ENCODE assay signal across 9 cellular contexts in the genomic region with DNA sequence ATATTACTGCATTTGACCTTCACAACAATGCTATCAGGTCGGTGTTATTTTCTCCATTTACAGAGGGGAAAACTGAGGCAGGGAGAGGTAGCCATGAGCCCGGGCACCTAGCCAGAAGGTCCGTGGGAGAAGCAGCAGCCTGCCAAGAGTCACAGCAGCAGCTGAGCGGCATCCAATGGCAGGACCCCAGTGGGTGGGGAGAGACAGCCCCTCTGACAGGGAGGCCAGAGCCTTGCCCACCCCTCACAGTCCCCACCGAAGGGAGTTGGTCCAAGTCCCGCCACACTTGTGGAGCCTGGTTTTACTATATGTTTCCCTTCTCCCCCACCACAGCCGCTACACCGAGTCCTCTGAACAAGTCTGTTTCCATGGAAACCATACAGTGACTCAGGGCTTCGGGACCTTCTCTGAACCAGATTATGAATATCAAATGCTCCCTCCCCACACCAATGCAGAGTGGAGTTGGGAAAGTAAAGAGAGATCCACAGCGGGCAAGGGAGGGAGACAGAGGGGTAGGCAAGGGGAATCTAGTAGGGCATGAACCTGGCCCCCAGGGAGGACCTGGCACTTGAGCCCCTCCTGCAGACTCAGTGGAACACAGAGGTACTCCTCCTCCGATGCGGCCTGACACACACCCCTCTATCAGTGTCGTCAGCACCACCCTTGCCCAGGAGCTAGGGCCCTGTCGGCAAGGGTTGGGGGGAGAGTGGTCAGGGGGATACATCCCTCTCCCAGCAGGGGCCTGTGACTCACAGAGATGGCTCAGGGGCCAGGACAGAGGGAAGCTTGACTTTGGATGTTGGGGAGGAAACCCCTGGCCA. TPM values are rescaled to one million over a fixed set of nuclear protein-coding genes. Genes with fewer than 3 reads are reported as not detected.
DNase-seq lines count a peak whose midpoint lies in the region; ATAC-seq, FAIRE-seq and TF ChIP-seq lines count a peak whose summit lies in the region.
"Had no signal": no experiment of that assay in that cellular context is flagged by ENCODE, and none has a peak within 500 bp of the region (broad histone marks: within the 10 kb centered on the region; RNA-seq: fewer than 3 reads in every experiment).

No MANE protein-coding gene starts in this region.

- DNase-seq in SIG-M5 treated with dmso at 0.1 percent for 504 hours (lab: John Stamatoyannopoulos, UW; ENCODE audit: unreplicated experiment) (peak; percentile 15), SIG-M5 (lab: John Stamatoyannopoulos, UW) (no peak), NCI-H524 (lab: John Stamatoyannopoulos, UW) (peak; percentile 39 to 77), endothelial cell of umbilical vein (ENCODE audit: low read depth, low spot score) (peak; percentile 84), smooth muscle cell (lab: John Stamatoyannopoulos, UW; ENCODE audit: unreplicated experiment) (peak; percentile 30), NCI-H128 (lab: John Stamatoyannopoulos, UW; ENCODE audit: unreplicated experiment) (no peak)

- 29% methylated on average over 14 of the region's 14 CpGs for WGBS in smooth muscle cell (ENCODE audit: low lambda C conversion rate)

- no peaks in the 10 kb centered on the region for H3K9me1 ChIP-seq in endothelial cell of umbilical vein (replicated peaks; ENCODE audit: control insufficient read depth, extremely low read depth, insufficient read depth, low read length)

- H2AFZ ChIP-seq in endothelial cell of umbilical vein (ENCODE audit: low read depth, low read length) = no peak overlapping the region
- no peak overlapping the region for H2AFZ ChIP-seq in smooth muscle cell (ENCODE audit: low read depth)

- H3K4me3 ChIP-seq in endothelial cell of umbilical vein (replicated peaks in 1 of 3; ENCODE audit: insufficient read depth in 1 of 3, low read depth in 1 of 3, low read length in 3 of 3) (peak overlapping the region in 1 of 3 experiments; percentile 2), smooth muscle cell (no peak overlapping the region)

- TF ChIP-seq POLR2A in endothelial cell of umbilical vein (IDR thresholded peaks at IDR 0.05; ENCODE audit: low read depth, low read length) = no peak

- intact Hi-C loops in endothelial cell of umbilical vein (cut with micrococcal nuclease) = loop anchor here (5.0 to 10.0 kb wide), 2 partner anchors 139 to 708 kb away; partner anchors contain the start of gene TP53I11

- POLR2A ChIA-PET in endothelial cell of umbilical vein (lab: Charles Lee) = no interaction called here

- no peaks in the 10 kb centered on the region for H3K36me3 ChIP-seq in endothelial cell of umbilical vein (ENCODE audit: control insufficient read depth in 2 of 2, extremely low read depth in 1 of 2, insufficient read depth in 2 of 2, low read length in 2 of 2)
- H3K36me3 ChIP-seq in smooth muscle cell (ENCODE audit: low read depth) = no peaks in the 10 kb centered on the region

- ATAC-seq in GM19463 (IDR thresholded peaks at IDR 0.05; ENCODE audit: unreplicated experiment) = no peak
- no peak for ATAC-seq in GM18498 (IDR thresholded peaks at IDR 0.05; ENCODE audit: unreplicated experiment)
- ATAC-seq: Panc1 had no signal

- no peaks in the 10 kb centered on the region for H4K20me1 ChIP-seq in endothelial cell of umbilical vein (replicated peaks; ENCODE audit: control insufficient read depth, extremely low read depth, insufficient read depth, low read length)
- H4K20me1 ChIP-seq in smooth muscle cell (ENCODE audit: low read depth) = no peaks in the 10 kb centered on the region

- FAIRE-seq in endothelial cell of umbilical vein (lab: Jason Lieb, UNC) = peak; percentile 77

- TSS peak; percentile 7 for BruUV-seq in endothelial cell of umbilical vein (replicated peaks; lab: Mats Ljungman, UMichigan)

- peaks cover 2% of the 10 kb centered on the region for H3K79me2 ChIP-seq in endothelial cell of umbilical vein (ENCODE audit: control insufficient read depth, insufficient read depth, low read length)
- H3K79me2 ChIP-seq in smooth muscle cell (ENCODE audit: low read depth) = no peaks in the 10 kb centered on the region

- H3K9me3 ChIP-seq in endothelial cell of umbilical vein (replicated peaks; ENCODE audit: control insufficient read depth, insufficient read depth, low read length) = no peaks in the 10 kb centered on the region
- no peaks in the 10 kb centered on the region for H3K9me3 ChIP-seq in smooth muscle cell (replicated peaks; ENCODE audit: low read depth)

- CTCF ChIA-PET in endothelial cell of umbilical vein (lab: Charles Lee) = interaction anchor here (1.0 to 1.4 kb wide), 2 partner anchors 109 to 292 kb away, joined by 5 to 7 read pairs; no protein-coding TSS in a partner anchor

- H3K27ac ChIP-seq in endothelial cell of umbilical vein (ENCODE audit: insufficient read depth, low read depth, low read length) = peak overlapping the region; percentile 14
- peak overlapping the region; percentile 86 for H3K27ac ChIP-seq in smooth muscle cell (ENCODE audit: low read depth)

- H3K4me1 ChIP-seq in endothelial cell of umbilical vein (ENCODE audit: control insufficient read depth, extremely low read depth, insufficient read depth, low read length) (peaks cover 54% of the 10 kb centered on the region), smooth muscle cell (ENCODE audit: low read depth) (peaks cover 47% of the 10 kb centered on the region)

- TF ChIP-seq CTCF in endothelial cell of umbilical vein (IDR thresholded peaks at IDR 0.05; ENCODE audit: extremely low read depth in 1 of 2, insufficient read depth in 1 of 2, low read depth in 1 of 2, low read length in 2 of 2) (no peak), smooth muscle cell (IDR thresholded peaks at IDR 0.05; ENCODE audit: borderline replicate concordance, insufficient read depth, poor library complexity, severe bottlenecking) (no peak)

- H3K9ac ChIP-seq in endothelial cell of umbilical vein (replicated peaks; ENCODE audit: extremely low read depth, insufficient read depth, low read length) (peak overlapping the region; percentile 30), smooth muscle cell (ENCODE audit: low read depth) (peak overlapping the region; percentile 78)

- dilution Hi-C loops in endothelial cell of umbilical vein (cut with MboI; ENCODE audit: extremely low pct_ligation_motif_present, low sequenced_read_pairs) = no loop called here

- H3K27me3 ChIP-seq in endothelial cell of umbilical vein (ENCODE audit: control insufficient read depth in 2 of 2, insufficient read depth in 2 of 2, low read length in 2 of 2) (peaks cover 0 to 8% of the 10 kb centered on the region in 2 experiments), smooth muscle cell (ENCODE audit: low read depth) (peaks cover 4% of the 10 kb centered on the region)

- H3K4me2 ChIP-seq in endothelial cell of umbilical vein (ENCODE audit: insufficient read depth, low read length) (peak overlapping the region; percentile 13), smooth muscle cell (peak overlapping the region; percentile 100)

- peaks cover 2% of the 10 kb centered on the region for H3F3A ChIP-seq in smooth muscle cell (ENCODE audit: low read depth)

TF ChIP-seq in endothelial cell of umbilical vein, 7 proteins besides CTCF, POLR2A, EP300 and RAD21:
- TF ChIP-seq JUN (IDR thresholded peaks at IDR 0.05; ENCODE audit: borderline replicate concordance, insufficient read depth, insufficient read length, low read depth) (peak; percentile 28), POLR2AphosphoS5 (IDR thresholded peaks at IDR 0.05; ENCODE audit: insufficient read depth, low read depth, low read length) (no peak), GATA2 (IDR thresholded peaks at IDR 0.05; ENCODE audit: insufficient read depth, insufficient read length, low read depth, low read length) (no peak), EZH2 (IDR thresholded peaks at IDR 0.05; ENCODE audit: borderline replicate concordance, low read depth, low read length, severe bottlenecking) (no peak), MYC (IDR thresholded peaks at IDR 0.05; ENCODE audit: low read depth, low read length) (no peak), FOS (IDR thresholded peaks at IDR 0.05; ENCODE audit: borderline replicate concordance, insufficient read depth, low read length) (peak; percentile 21)
- TF ChIP-seq, protein P1, sequence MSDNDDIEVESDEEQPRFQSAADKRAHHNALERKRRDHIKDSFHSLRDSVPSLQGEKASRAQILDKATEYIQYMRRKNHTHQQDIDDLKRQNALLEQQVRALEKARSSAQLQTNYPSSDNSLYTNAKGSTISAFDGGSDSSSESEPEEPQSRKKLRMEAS (IDR thresholded peaks at IDR 0.05; ENCODE audit: insufficient read depth, insufficient read length) = no peak
TF ChIP-seq in endothelial cell of umbilical vein: peak in this region for 2.

RNA-seq across cellular contexts. Expression of gene CHST1, which starts 2.5 kb away (rescaled TPM):
- total RNA-seq in endothelial cell of umbilical vein = 40.5 and 71.2 TPM in 2 replicates
- 12.6 and 18.6 TPM in 2 replicates for polyA plus RNA-seq in endothelial cell of umbilical vein
- polyA plus RNA-seq in endothelial cell of umbilical vein (2011; cell fraction: cytosol; rRNA removed) = 8.2 and 10.2 TPM in 2 replicates
- polyA plus RNA-seq in endothelial cell of umbilical vein (2011; cell fraction: nucleus; rRNA removed) = 17.9 and 20.0 TPM in 2 replicates
- polyA plus RNA-seq in endothelial cell of umbilical vein (2012) = 7.7 and 12.9 TPM in 2 replicates
- 7.1 and 7.3 TPM in 2 replicates for polyA minus RNA-seq in endothelial cell of umbilical vein
- not detected for polyA minus RNA-seq in endothelial cell of umbilical vein (2011; cell fraction: cytosol; rRNA and poly(A)+ RNA removed)
- 5.7 and 7.6 TPM in 2 replicates for polyA minus RNA-seq in endothelial cell of umbilical vein (2011; cell fraction: nucleus; rRNA and poly(A)+ RNA removed)
- total RNA-seq in smooth muscle cell = 2.4 and 3.8 TPM in 2 replicates
- 9.5 and 15.9 TPM in 2 replicates for polyA plus RNA-seq in smooth muscle cell

Comparison
In these comparisons a context has a peak if more than half of its experiments do, and no peak if none do; other contexts are left out.
1. DNase-seq: peak in SIG-M5 treated with dmso at 0.1 percent for 504 hours (single experiment), NCI-H524 (2 of 2), endothelial cell of umbilical vein (single experiment) and smooth muscle cell (single experiment); none in SIG-M5 (single experiment) and NCI-H128 (single experiment).